In the genomic region with DNA sequence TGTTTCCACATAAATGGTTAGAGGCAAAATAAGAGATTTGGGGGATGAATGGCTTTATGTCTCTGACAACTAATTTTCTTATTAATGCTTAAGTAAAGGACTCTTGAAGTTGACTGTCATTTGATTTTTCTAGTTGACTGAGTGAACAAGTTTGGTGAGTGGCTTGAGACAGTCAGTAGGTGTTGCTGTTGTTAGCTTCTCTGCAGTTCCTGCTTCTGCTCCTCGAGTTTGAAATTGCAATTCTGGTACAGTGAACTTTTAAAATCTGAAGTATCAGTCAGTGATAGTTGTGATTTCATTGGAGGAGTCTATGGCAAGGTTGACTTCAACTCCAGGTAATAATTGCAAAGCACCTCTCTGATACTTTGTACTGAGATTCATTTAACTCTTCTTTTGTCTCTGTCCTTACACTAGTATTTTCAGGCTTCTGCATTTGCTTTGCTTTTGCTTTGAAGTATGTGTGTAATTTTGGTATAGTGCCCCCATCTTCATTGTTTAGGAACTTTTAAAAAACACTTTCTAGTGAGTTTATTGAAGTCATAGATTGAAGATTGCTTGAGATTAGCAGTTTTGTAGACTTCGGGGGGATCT, we compare ENCODE assay signal across 8 cellular contexts. TPM values are rescaled to one million over a fixed set of nuclear protein-coding genes. Genes with fewer than 3 reads are reported as not detected.
A peak's percentile ranks its signal among the peaks of the same experiment; 100 is the strongest.
DNase-seq lines count a peak whose midpoint lies in the region; ATAC-seq and TF ChIP-seq lines count a peak whose summit lies in the region.

No MANE protein-coding gene starts in this region.

- peaks cover 48 to 68% (median 59%) of the 10 kb centered on the region in 10 experiments for H3K4me1 ChIP-seq in BLaER1 treated with 17β-estradiol and CSF1 and Interleukin-3, amounts not matched to agents 10 nM and 100 nM
- peaks cover 32% of the 10 kb centered on the region for H3K4me1 ChIP-seq in Panc1 (ENCODE audit: control insufficient read depth, insufficient read depth, low read length)

- H3K4me2 ChIP-seq in BLaER1 treated with 17β-estradiol and CSF1 and Interleukin-3, amounts not matched to agents 10 nM and 100 nM = peak overlapping the region; percentile 18 to 98 (median 89); a peak in 21 of 22 replicates

- H3K4me3 Mint-ChIP-seq in dendritic cell treated with granulocyte-macrophage colony-stimulating factor and Interleukin-4, amounts not matched to agents 40 ng/mL and 50 ng/mL, for 4 days = peak overlapping the region; percentile 91

- no peaks in the 10 kb centered on the region for H3K9me3 ChIP-seq in BLaER1 treated with 17β-estradiol and CSF1 and Interleukin-3, amounts not matched to agents 10 nM and 100 nM (replicated peaks in 1 of 11)
- H3K9me3 ChIP-seq in Panc1 (ENCODE audit: control insufficient read depth, insufficient read depth, low read depth, low read length) = no peaks in the 10 kb centered on the region

- peaks cover 15% of the 10 kb centered on the region for H3K36me3 Mint-ChIP-seq in dendritic cell treated with granulocyte-macrophage colony-stimulating factor and Interleukin-4, amounts not matched to agents 40 ng/mL and 50 ng/mL, for 4 days (ENCODE audit: low read depth)

- H3K27me3 ChIP-seq in BLaER1 treated with 17β-estradiol and CSF1 and Interleukin-3, amounts not matched to agents 10 nM and 100 nM = no peaks in the 10 kb centered on the region
- H3K27me3 ChIP-seq in Panc1 (ENCODE audit: control insufficient read depth, insufficient read depth, low read length) (no peaks in the 10 kb centered on the region), H7 (ENCODE audit: control insufficient read depth, insufficient read depth, low read length) (no peaks in the 10 kb centered on the region)

- peak overlapping the region in 8 of 10 experiments; percentile 19 to 98 (median 90); a peak in 13 of 20 replicates for H3K4me3 ChIP-seq in BLaER1 treated with 17β-estradiol and CSF1 and Interleukin-3, amounts not matched to agents 10 nM and 100 nM
- H3K4me3 ChIP-seq in GM12875 (ENCODE audit: low read depth, low read length) (no peak overlapping the region), Panc1 (ENCODE audit: low read depth in 2 of 2, low read length in 2 of 2) (no peak overlapping the region; a peak in 1 of 4 replicates), H7 (ENCODE audit: insufficient read depth, low read depth, low read length) (no peak overlapping the region)

- H3K27ac Mint-ChIP-seq in dendritic cell treated with granulocyte-macrophage colony-stimulating factor and Interleukin-4, amounts not matched to agents 40 ng/mL and 50 ng/mL, for 4 days = peak overlapping the region; percentile 97

- H3K36me3 ChIP-seq in BLaER1 treated with 17β-estradiol and CSF1 and Interleukin-3, amounts not matched to agents 10 nM and 100 nM = 0 out of 22 replicates have a peak, but pooled peaks cover 0 to 9% (median 0%) of the 10 kb centered on the region in 11 experiments
- H3K36me3 ChIP-seq in Panc1 (ENCODE audit: control insufficient read depth, insufficient read depth, low read length) (no peaks in the 10 kb centered on the region; the same call in 1 of the 2 replicates), H7 (replicated peaks; ENCODE audit: control insufficient read depth, insufficient read depth, low read length) (no peaks in the 10 kb centered on the region)

- intact Hi-C loops in Panc1 (cut with micrococcal nuclease; ENCODE audit: unreplicated experiment) = loop anchor here (10.0 kb wide), 2 partner anchors 82 to 432 kb away; no protein-coding TSS in a partner anchor
- intact Hi-C loops in dendritic cell treated with granulocyte-macrophage colony-stimulating factor and Interleukin-4, amounts not matched to agents 40 ng/mL and 50 ng/mL, for 4 days (cut with micrococcal nuclease) = loop anchor here (2.0 to 5.0 kb wide), 2 partner anchors 40 to 430 kb away; no protein-coding TSS in a partner anchor
- intact Hi-C loops in posterior cingulate gyrus (cut with DNase I) = loop anchor here (1.0 to 10.0 kb wide), 6 partner anchors 85 to 431 kb away; no protein-coding TSS in a partner anchor

- H3K9me3 Mint-ChIP-seq in dendritic cell treated with granulocyte-macrophage colony-stimulating factor and Interleukin-4, amounts not matched to agents 40 ng/mL and 50 ng/mL, for 4 days = no peaks in the 10 kb centered on the region

- TSS peak; percentile 58 for BruUV-seq in Panc1 (replicated peaks; lab: Mats Ljungman, UMichigan)

- POLR2A ChIA-PET in Panc1 (lab: Charles Lee) = no interaction called here

- H3K27ac ChIP-seq in BLaER1 treated with 17β-estradiol and CSF1 and Interleukin-3, amounts not matched to agents 10 nM and 100 nM = peak overlapping the region in 4 of 11 experiments; percentile 3 to 98 (median 96); a peak in 5 of 22 replicates
- H3K27ac ChIP-seq in Panc1 (ENCODE audit: low read length) = no peak overlapping the region

- no peaks in the 10 kb centered on the region for H3K27me3 Mint-ChIP-seq in dendritic cell treated with granulocyte-macrophage colony-stimulating factor and Interleukin-4, amounts not matched to agents 40 ng/mL and 50 ng/mL, for 4 days

- CTCF ChIA-PET in Panc1 (lab: Charles Lee) = no interaction called here

- H4K20me1 ChIP-seq in BLaER1 treated with 17β-estradiol and CSF1 and Interleukin-3, amounts not matched to agents 10 nM and 100 nM = peaks cover 0 to 29% (median 0%) of the 10 kb centered on the region in 11 experiments; a peak in 5 of 22 replicates

- peak overlapping the region in 7 of 11 experiments; percentile 42 to 99 (median 97); a peak in 12 of 22 replicates for H3K9ac ChIP-seq in BLaER1 treated with 17β-estradiol and CSF1 and Interleukin-3, amounts not matched to agents 10 nM and 100 nM

- no peak for ATAC-seq in Panc1

- in situ Hi-C loops in Panc1 (cut with HindIII; ENCODE audit: low pct_unique_long_range_greater_than_20kb, low sequenced_read_pairs) = no loop called here

- TF ChIP-seq CTCF in GM12875 (IDR thresholded peaks at IDR 0.05; ENCODE audit: borderline replicate concordance, insufficient read depth, low read depth, low read length) = peak; percentile 63; the same call in 1 of the 2 replicates
- TF ChIP-seq CTCF in Panc1 (IDR thresholded peaks at IDR 0.05) = peak; percentile 57; the same call in 1 of the 2 replicates

- DNase-seq in Panc1 (ENCODE audit: low read depth, low spot score) = peak; percentile 35
- peak; percentile 59 for DNase-seq in myocyte (ENCODE audit: low read depth)
- DNase-seq in stimulated activated CD4-positive, alpha-beta T cell treated with anti-CD3 and anti-CD28 coated beads, Interleukin-2, amount 100 ng/mL, for 24 hours = no peak
- DNase-seq in H7 = no peak
- DNase-seq in posterior cingulate gyrus = no peak

- H3K4me1 Mint-ChIP-seq in dendritic cell treated with granulocyte-macrophage colony-stimulating factor and Interleukin-4, amounts not matched to agents 40 ng/mL and 50 ng/mL, for 4 days (ENCODE audit: low read depth) = peaks cover 56% of the 10 kb centered on the region

RNA-seq across cellular contexts. Expression of a gene that starts 2.5 kb away (rescaled TPM):
- 34.1 TPM for total RNA-seq in Panc1 (2021; ENCODE audit: unreplicated experiment)
- polyA plus RNA-seq in Panc1 (2012; ENCODE audit: insufficient read length) = 17.6 TPM
- 15.0 and 16.2 TPM in 2 replicates for total RNA-seq in myocyte
- 53.0 TPM for polyA plus RNA-seq in myocyte (2012)
- total RNA-seq in H7 (2014; rRNA removed; shearing (Covaris generic)) = 24.9 and 32.3 TPM in 2 replicates

Comparison
In these comparisons a context has a peak if more than half of its experiments do, and no peak if none do; other contexts are left out.
1. H3K4me3 ChIP-seq: peak in BLaER1 treated with 17β-estradiol and CSF1 and Interleukin-3, amounts not matched to agents 10 nM and 100 nM (8 of 10); none in GM12875 (single experiment), Panc1 (0 of 2) and H7 (single experiment).
2. DNase-seq: peak in Panc1 (single experiment) and myocyte (single experiment); none in stimulated activated CD4-positive, alpha-beta T cell treated with anti-CD3 and anti-CD28 coated beads, Interleukin-2, amount 100 ng/mL, for 24 hours (0 of 2), H7 (single experiment) and posterior cingulate gyrus (0 of 10).